ENCODE assay signal across 8 cellular contexts in genomic region chr3:176814252-176814651, GRCh38.
DNase-seq lines count a peak whose midpoint lies in the region; ATAC-seq and TF ChIP-seq lines count a peak whose summit lies in the region.

No MANE protein-coding gene starts in this region.

- H3K4me3 Mint-ChIP-seq in progenitor cell of endocrine pancreas (ENCODE audit: low read depth): no peak overlapping the region

- DNase-seq in DMS53 (lab: John Stamatoyannopoulos, UW) (peak; percentile 60), DMS53 treated with DMSO at 0.1 percent for 48 hours (lab: John Stamatoyannopoulos, UW; ENCODE audit: unreplicated experiment) (no peak), SW480 (ENCODE audit: low spot score) (peak; percentile 9), glomerular endothelial cell (ENCODE audit: extremely low read depth, low read depth, low spot score) (peak; percentile 3), progenitor cell of endocrine pancreas (ENCODE audit: low spot score, unreplicated experiment) (peak; percentile 41), DMS79 treated with DMSO at 0.1 percent for 48 hours (lab: John Stamatoyannopoulos, UW) (no peak)

- no peak overlapping the region for H3K27ac Mint-ChIP-seq in progenitor cell of endocrine pancreas

- peaks cover 8% of the 10 kb centered on the region for H3K9me3 Mint-ChIP-seq in progenitor cell of endocrine pancreas (ENCODE audit: low read depth)

- no peaks in the 10 kb centered on the region for H3K4me1 Mint-ChIP-seq in progenitor cell of endocrine pancreas (ENCODE audit: low read depth)

- ATAC-seq in GM21360 (IDR thresholded peaks at IDR 0.05; ENCODE audit: unreplicated experiment): peak; percentile 99
- ATAC-seq in HG03442 (IDR thresholded peaks at IDR 0.05; ENCODE audit: unreplicated experiment): peak; percentile 98

- no peaks in the 10 kb centered on the region for H3K27me3 Mint-ChIP-seq in progenitor cell of endocrine pancreas

- H3K36me3 Mint-ChIP-seq in progenitor cell of endocrine pancreas (ENCODE audit: insufficient read depth): peaks cover 2% of the 10 kb centered on the region

- TF ChIP-seq CTCF in progenitor cell of endocrine pancreas (IDR thresholded peaks at IDR 0.05; ENCODE audit: unreplicated experiment): peak; percentile 67

Comparison
In these comparisons a context has a peak if more than half of its experiments do, and no peak if none do; other contexts are left out.
1. DNase-seq: peak in DMS53 (single experiment), SW480 (single experiment), glomerular endothelial cell (single experiment) and progenitor cell of endocrine pancreas (single experiment); none in DMS53 treated with DMSO at 0.1 percent for 48 hours (single experiment) and DMS79 treated with DMSO at 0.1 percent for 48 hours (single experiment).